Comparison of ENCODE assay signal across 19 cellular contexts in genomic region chr10:78779339-78779955, GRCh38.
DNase-seq lines count a peak whose midpoint lies in the region; ATAC-seq, FAIRE-seq and TF ChIP-seq lines count a peak whose summit lies in the region.
"Had no signal": no experiment of that assay in that cellular context is flagged by ENCODE, and none has a peak within 500 bp of the region (broad histone marks: within the 10 kb centered on the region; RNA-seq: fewer than 3 reads in every experiment).

No MANE protein-coding gene starts in this region.

- DNase-seq in HCT116 (ENCODE audit: low read depth, low spot score) = no peak
- peak; percentile 19 for DNase-seq in RWPE2 (ENCODE audit: low spot score)
- no peak for DNase-seq in HepG2 (ENCODE audit: low spot score)
- DNase-seq in upper lobe of right lung = peak; percentile 31
- DNase-seq in activated CD8-positive, alpha-beta memory T cell treated with anti-CD3 and anti-CD28 coated beads, Interleukin-2, amount 50 U/mL, for 4 hours = no peak
- no peak for DNase-seq in GM13977 (ENCODE audit: low spot score)
- DNase-seq: activated CD4-positive, CD25-positive, alpha-beta regulatory T cell; activated naive CD8-positive, alpha-beta T cell treated with anti-CD3 and anti-CD28 coated beads, Interleukin-2, amount 50 U/mL, for 24 hours; foreskin fibroblast; left ventricle myocardium superior; NCI-H1048; NCI-H2029; NCI-H526 treated with DMSO at 0.1 percent for 48 hours; stimulated activated CD4-positive, alpha-beta T cell treated with anti-CD3 and anti-CD28 coated beads, Interleukin-4, amount 100 ng/mL, for 4 hours had no signal

- WGBS in HepG2 (ENCODE audit: low lambda C conversion rate) = 22% methylated on average over 3 of the region's 4 CpGs

- no peak for TF ChIP-seq RAD21 in HCT116 (IDR thresholded peaks at IDR 0.05; ENCODE audit: low read depth)
- no peak for TF ChIP-seq RAD21 in HepG2 (CRISPR knock-in tag; IDR thresholded peaks at IDR 0.05)

- intact Hi-C loops in HCT116 (cut with micrococcal nuclease) (no loop called here), HepG2 (cut with micrococcal nuclease; ENCODE audit: unreplicated experiment) (loop anchor here (5.0 to 10.0 kb wide), 3 partner anchors 125 to 732 kb away; no protein-coding TSS in a partner anchor), upper lobe of right lung (cut with DNase I) (no loop called here)

- no peak overlapping the region for H3K9ac ChIP-seq in HCT116 (ENCODE audit: low read length)
- no peak overlapping the region for H3K9ac ChIP-seq in HepG2 (ENCODE audit: insufficient read depth, low read depth, low read length)

- H3K4me2 ChIP-seq in HCT116 (ENCODE audit: low read length) = peak overlapping the region; percentile 8
- no peak overlapping the region for H3K4me2 ChIP-seq in HepG2 (ENCODE audit: low read depth, low read length)

- H4K20me1 ChIP-seq in HCT116 (ENCODE audit: insufficient read depth) = no peaks in the 10 kb centered on the region
- no peaks in the 10 kb centered on the region for H4K20me1 ChIP-seq in HepG2 (ENCODE audit: insufficient read depth, low read length)

- no peaks in the 10 kb centered on the region for H3K9me2 ChIP-seq in HCT116 (ENCODE audit: insufficient read depth)

- BruUV-seq in HCT116 (replicated peaks; lab: Mats Ljungman, UMichigan) (no TSS peak), HepG2 (replicated peaks; lab: Mats Ljungman, UMichigan) (no TSS peak)

- ATAC-seq in HCT116 (peak; percentile 76), RWPE2 (ENCODE audit: low read depth) (peak; percentile 55; the same call in 1 of the 3 replicates), HepG2 (no peak), upper lobe of right lung (no peak), HG02840 (IDR thresholded peaks at IDR 0.05; ENCODE audit: low FRiP score, unreplicated experiment) (no peak)
- ATAC-seq: activated naive CD8-positive, alpha-beta T cell treated with anti-CD3 and anti-CD28 coated beads, Interleukin-2, amount 50 U/mL, for 24 hours; activated T-helper 17 cell treated with anti-CD3 and anti-CD28 coated beads, Interleukin-2, amount 50 U/mL, for 72 hours; left ventricle myocardium superior had no signal

- H3K27me3 ChIP-seq in HCT116 (ENCODE audit: insufficient read depth, low read length) = no peaks in the 10 kb centered on the region
- H3K27me3 ChIP-seq in RWPE2 (ENCODE audit: insufficient read depth, poor library complexity, severe bottlenecking) = no peaks in the 10 kb centered on the region
- no peaks in the 10 kb centered on the region; a peak in 2 of 5 replicates for H3K27me3 ChIP-seq in HepG2 (ENCODE audit: control insufficient read depth in 1 of 2, insufficient read depth in 2 of 2, low read length in 2 of 2)
- H3K27me3 ChIP-seq in upper lobe of right lung = no peaks in the 10 kb centered on the region
- H3K27me3 ChIP-seq: breast epithelium, pancreas, SJSA1 had no signal

- H3K79me2 ChIP-seq in HCT116 (ENCODE audit: insufficient read depth, low read length) (no peaks in the 10 kb centered on the region), HepG2 (ENCODE audit: insufficient read depth, low read length) (no peaks in the 10 kb centered on the region)

- no peak overlapping the region for H2AFZ ChIP-seq in HCT116 (ENCODE audit: low read depth, low read length, poor library complexity, severe bottlenecking)
- no peak overlapping the region for H2AFZ ChIP-seq in HepG2 (ENCODE audit: low read length)

- H3K36me3 ChIP-seq in HCT116 (ENCODE audit: control insufficient read depth in 1 of 2, insufficient read depth in 2 of 2, low read length in 2 of 2) (no peaks in the 10 kb centered on the region), RWPE2 (ENCODE audit: low read depth) (no peaks in the 10 kb centered on the region), HepG2 (replicated peaks in 1 of 2; ENCODE audit: control insufficient read depth in 1 of 2, insufficient read depth in 2 of 2, low read length in 2 of 2) (no peaks in the 10 kb centered on the region), upper lobe of right lung (no peaks in the 10 kb centered on the region)
- H3K36me3 ChIP-seq: breast epithelium, pancreas, SJSA1 had no signal

- CTCF ChIA-PET in HCT116 (lab: Charles Lee) = no interaction called here
- CTCF ChIA-PET in HepG2 (lab: Yijun Ruan, JAX; ENCODE audit: low intra/inter-chr PET ratio, low total read pairs) = no interaction called here

- TF ChIP-seq CTCF in HCT116 (IDR thresholded peaks at IDR 0.05 in 2 of 3, conservative IDR thresholded peaks at IDR 0.05 in 1 of 3; ENCODE audit: borderline replicate concordance in 1 of 3, insufficient read depth in 1 of 3, low read depth in 2 of 3, low read length in 2 of 3) (no peak), RWPE2 (IDR thresholded peaks at IDR 0.05; ENCODE audit: poor library complexity, severe bottlenecking) (no peak), HepG2 (CRISPR knock-in tag; IDR thresholded peaks at IDR 0.05) (no peak), upper lobe of right lung (IDR thresholded peaks at IDR 0.05) (no peak), GM13977 (IDR thresholded peaks at IDR 0.05; ENCODE audit: extremely low read depth, insufficient read depth, missing control alignments) (no peak)

- H3K27ac ChIP-seq in HCT116 (ENCODE audit: low read depth, low read length) = no peak overlapping the region
- H3K27ac ChIP-seq in RWPE2 (ENCODE audit: poor library complexity, severe bottlenecking) = no peak overlapping the region
- H3K27ac ChIP-seq in HepG2 (ENCODE audit: extremely low read length, insufficient read depth, low read length) = no peak overlapping the region
- H3K27ac ChIP-seq in upper lobe of right lung = no peak overlapping the region
- H3K27ac ChIP-seq: breast epithelium, pancreas, SJSA1 had no signal

- H3K4me3 ChIP-seq in HCT116 (replicated peaks in 1 of 2; ENCODE audit: low read depth in 1 of 2, low read length in 2 of 2) (no peak overlapping the region), RWPE2 (ENCODE audit: severe bottlenecking) (no peak overlapping the region), HepG2 (replicated peaks in 1 of 3; ENCODE audit: insufficient read depth in 1 of 3, low read depth in 2 of 3, low read length in 3 of 3) (no peak overlapping the region), upper lobe of right lung (no peak overlapping the region)
- H3K4me3 ChIP-seq: breast epithelium, pancreas, SJSA1 had no signal

- H3K9me3 ChIP-seq in HCT116 (ENCODE audit: control insufficient read depth in 1 of 2, insufficient read depth in 1 of 2, low read depth in 1 of 2, low read length in 2 of 2) = no peaks in the 10 kb centered on the region
- no peaks in the 10 kb centered on the region for H3K9me3 ChIP-seq in RWPE2 (ENCODE audit: severe bottlenecking)
- no peaks in the 10 kb centered on the region for H3K9me3 ChIP-seq in HepG2 (ENCODE audit: low read length)
- H3K9me3 ChIP-seq in upper lobe of right lung = no peaks in the 10 kb centered on the region
- H3K9me3 ChIP-seq: breast epithelium, pancreas, SJSA1 had no signal

- in situ Hi-C loops in HepG2 (cut with HindIII; ENCODE audit: extremely low pct_ligation_motif_present, low pct_unique_long_range_greater_than_20kb) (no loop called here), GM13977 (cut with MboI; ENCODE audit: low pct_unique_long_range_greater_than_20kb, low sequenced_read_pairs, unreplicated experiment) (no loop called here)

- POLR2A ChIA-PET in HCT116 (lab: Charles Lee) = no interaction called here
- POLR2A ChIA-PET in HepG2 (lab: Yijun Ruan, JAX) = no interaction called here

- no peak for FAIRE-seq in HepG2 (lab: Jason Lieb, UNC)
- FAIRE-seq: pancreas had no signal

- no peak for TF ChIP-seq POLR2A in HCT116 (IDR thresholded peaks at IDR 0.05; ENCODE audit: borderline replicate concordance, extremely low read depth, insufficient read depth, insufficient read length)
- TF ChIP-seq POLR2A in HepG2 (IDR thresholded peaks at IDR 0.05; ENCODE audit: insufficient read depth in 1 of 2, low read depth in 2 of 2, low read length in 2 of 2) = no peak

- no peak for TF ChIP-seq EP300 in HepG2 (IDR thresholded peaks at IDR 0.05; ENCODE audit: low read depth in 2 of 2, low read length in 2 of 2)
- no peak for TF ChIP-seq EP300 in HepG2 (CRISPR knock-in tag; IDR thresholded peaks at IDR 0.05; ENCODE audit: borderline replicate concordance)

- H3K4me1 ChIP-seq in HCT116 (ENCODE audit: control insufficient read depth in 1 of 2, insufficient read depth in 2 of 2, low read length in 2 of 2) (peaks cover 0 to 10% of the 10 kb centered on the region in 2 experiments; a peak in 3 of 4 replicates), RWPE2 (ENCODE audit: insufficient read depth, poor library complexity, severe bottlenecking) (no peaks in the 10 kb centered on the region), HepG2 (ENCODE audit: insufficient read depth, low read length) (peaks cover 32% of the 10 kb centered on the region), upper lobe of right lung (peaks cover 7% of the 10 kb centered on the region)
- H3K4me1 ChIP-seq: breast epithelium had no signal

- RAD21 ChIA-PET in HCT116 (lab: Charles Lee; ENCODE audit: low non-redundant PET in 1 of 2, low total read pairs in 2 of 2, uncharacterized antibody in 2 of 2, unreplicated experiment in 2 of 2) = no interaction called here

TF ChIP-seq in HCT116, 20 proteins besides CTCF, POLR2A, EP300 and RAD21 (continues in another document):
- TF ChIP-seq EZH2 (IDR thresholded peaks at IDR 0.05) (no peak), ELF1 (IDR thresholded peaks at IDR 0.05; ENCODE audit: borderline replicate concordance, low read depth) (no peak), CBX3 (IDR thresholded peaks at IDR 0.05; ENCODE audit: low read depth) (no peak), MAX (IDR thresholded peaks at IDR 0.05) (no peak), TCF7L2 (IDR thresholded peaks at IDR 0.05; ENCODE audit: borderline replicate concordance, extremely low read depth, insufficient read depth, insufficient read length) (no peak), FOSL1 (IDR thresholded peaks at IDR 0.05; ENCODE audit: low read depth) (no peak), POLR2AphosphoS5 (IDR thresholded peaks at IDR 0.05; ENCODE audit: low read depth, low read length) (no peak), SRF (IDR thresholded peaks at IDR 0.05; ENCODE audit: low read depth) (no peak)

TF ChIP-seq in HepG2, 621 proteins besides CTCF, POLR2A, EP300 and RAD21:
- no peak for TF ChIP-seq DMAP1 (CRISPR knock-in tag; IDR thresholded peaks at IDR 0.05)
- peak; percentile 92 for TF ChIP-seq ZNF768 (CRISPR knock-in tag; IDR thresholded peaks at IDR 0.05)
- TF ChIP-seq ZNF629 (CRISPR knock-in tag; conservative IDR thresholded peaks at IDR 0.05) = peak; percentile 87

Comparison
In these comparisons a context has a peak if more than half of its experiments do, and no peak if none do; other contexts are left out.
1. ATAC-seq: peak in HCT116 (single experiment) and RWPE2 (single experiment); none in HepG2 (single experiment), upper lobe of right lung (single experiment) and HG02840 (single experiment).
2. DNase-seq: peak in RWPE2 (single experiment) and upper lobe of right lung (single experiment); none in HCT116 (single experiment), HepG2 (single experiment), activated CD8-positive, alpha-beta memory T cell treated with anti-CD3 and anti-CD28 coated beads, Interleukin-2, amount 50 U/mL, for 4 hours (single experiment) and GM13977 (single experiment).